In the genomic region with DNA sequence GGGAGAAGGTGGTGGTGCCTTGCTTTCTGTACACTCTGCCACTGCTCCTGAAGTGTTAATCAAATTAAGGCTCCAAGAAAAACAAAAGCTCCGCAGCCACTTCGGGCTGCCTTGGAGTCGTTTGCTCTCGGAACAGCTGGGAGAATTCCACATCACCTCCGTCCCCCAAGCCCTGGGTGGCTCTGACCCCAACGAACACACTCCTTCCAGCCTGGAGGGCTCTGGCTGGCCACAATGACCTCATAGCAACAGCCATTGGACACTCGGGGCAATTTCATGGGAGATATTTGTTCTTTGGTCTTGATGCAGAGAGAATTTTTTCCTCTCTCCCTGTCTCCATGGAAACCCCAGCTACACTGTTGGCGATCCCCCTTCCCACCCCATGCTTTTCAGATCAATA, we compare ENCODE assay signal across 11 cellular contexts. TPM values are rescaled to one million over a fixed set of nuclear protein-coding genes. Genes with fewer than 3 reads are reported as not detected.
DNase-seq lines count a peak whose midpoint lies in the region; ATAC-seq and TF ChIP-seq lines count a peak whose summit lies in the region.
"Had no signal": no experiment of that assay in that cellular context is flagged by ENCODE, and none has a peak within 500 bp of the region (broad histone marks: within the 10 kb centered on the region; RNA-seq: fewer than 3 reads in every experiment).

No MANE protein-coding gene starts in this region.

- H3K27me3 Mint-ChIP-seq in H9 (ENCODE audit: low read depth): peaks cover 64% of the 10 kb centered on the region
- peaks cover 62% of the 10 kb centered on the region for H3K27me3 Mint-ChIP-seq in T-helper 17 cell

- no peak overlapping the region for H2BK120ac ChIP-seq in H9 (ENCODE audit: low read depth, low read length, poor library complexity, severe bottlenecking)

- H3K4me1 ChIP-seq in H9 (ENCODE audit: insufficient read depth, low read length) (no peaks in the 10 kb centered on the region; the same call in 1 of the 2 replicates), iPS DF 6.9 (ENCODE audit: control insufficient read depth, insufficient read depth, low read length) (peaks cover 12% of the 10 kb centered on the region), psoas muscle (peaks cover 15% of the 10 kb centered on the region)

- ATAC-seq in T-helper 17 cell (no peak), psoas muscle (no peak), left lobe of liver (no peak), GM18505 (IDR thresholded peaks at IDR 0.05; ENCODE audit: unreplicated experiment) (no peak)

- H3K36me3 Mint-ChIP-seq in H9 (ENCODE audit: insufficient read depth in 1 of 3, low read depth in 3 of 3): no peaks in the 10 kb centered on the region
- H3K36me3 Mint-ChIP-seq in T-helper 17 cell (ENCODE audit: low read depth): no peaks in the 10 kb centered on the region
- H3K36me3 Mint-ChIP-seq: activated naive CD8-positive, alpha-beta T cell treated with anti-CD3 and anti-CD28 coated beads, Interleukin-2, amount 10 ng/mL, durations not matched to agents 7 days and 5 days had no signal

- H3K9me3 ChIP-seq in H9 (ENCODE audit: control insufficient read depth, low read depth, low read length) (no peaks in the 10 kb centered on the region), T-helper 17 cell (ENCODE audit: control insufficient read depth, low read length, poor library complexity, severe bottlenecking) (no peaks in the 10 kb centered on the region), iPS DF 6.9 (ENCODE audit: control insufficient read depth, insufficient read depth, low read length) (no peaks in the 10 kb centered on the region), psoas muscle (no peaks in the 10 kb centered on the region)

- H3K4ac ChIP-seq in H9 (ENCODE audit: low read depth, low read length): no peak overlapping the region

- H3K79me1 ChIP-seq in H9 (ENCODE audit: insufficient read depth, low read depth, low read length, poor library complexity, severe bottlenecking): no peaks in the 10 kb centered on the region

- H2BK12ac ChIP-seq in H9 (ENCODE audit: insufficient read length, low read depth, low read length): no peak overlapping the region

- DNase-seq in H9: no peak
- no peak for DNase-seq in T-helper 17 cell
- DNase-seq in iPS DF 6.9 (ENCODE audit: low read depth, low spot score): no peak
- no peak for DNase-seq in psoas muscle
- no peak for DNase-seq in SW 1271 (lab: John Stamatoyannopoulos, UW)
- no peak for DNase-seq in left lobe of liver (ENCODE audit: low spot score)
- DNase-seq: activated naive CD8-positive, alpha-beta T cell treated with anti-CD3 and anti-CD28 coated beads, Interleukin-2, amount 10 ng/mL, durations not matched to agents 7 days and 5 days; EL had no signal

- no peaks in the 10 kb centered on the region for H3K36me3 ChIP-seq in iPS DF 6.9 (ENCODE audit: control insufficient read depth, insufficient read depth, low read length)
- no peaks in the 10 kb centered on the region for H3K36me3 ChIP-seq in psoas muscle (ENCODE audit: insufficient read depth in 1 of 2, low read depth in 1 of 2)
- H3K36me3 ChIP-seq: WERI-Rb-1 had no signal

- H3K79me2 ChIP-seq in H9 (ENCODE audit: insufficient read depth, low read length): no peaks in the 10 kb centered on the region

- intact Hi-C loops in psoas muscle (cut with DNase I): loop anchor here in 1 of 2 donors (5.0 kb wide), 1 partner anchor 101 kb away; no protein-coding TSS in a partner anchor

- no peaks in the 10 kb centered on the region; a peak in 1 of 5 replicates for H3K9me3 Mint-ChIP-seq in H9
- H3K9me3 Mint-ChIP-seq: activated naive CD8-positive, alpha-beta T cell treated with anti-CD3 and anti-CD28 coated beads, Interleukin-2, amount 10 ng/mL, durations not matched to agents 7 days and 5 days had no signal

- peaks cover 12% of the 10 kb centered on the region; the same call in 1 of the 2 replicates for H3K27me3 ChIP-seq in H9 (ENCODE audit: insufficient read depth, low read length)
- peaks cover 8% of the 10 kb centered on the region for H3K27me3 ChIP-seq in iPS DF 6.9 (ENCODE audit: control insufficient read depth, insufficient read depth, low read length)
- peaks cover 0 to 4% (median 0%) of the 10 kb centered on the region in 3 donors for H3K27me3 ChIP-seq in psoas muscle (ENCODE audit: insufficient read depth in 3 of 3, low read length in 2 of 3)

- H2AFZ ChIP-seq in H9 (ENCODE audit: low read length): no peak overlapping the region

- WGBS in H9 (ENCODE audit: extremely low coverage, insufficient read length, low lambda C conversion rate): no CpG with 5 or more reads among the region's 8 CpGs
- WGBS in iPS DF 6.9 (ENCODE audit: insufficient coverage, insufficient read length): no CpG with 5 or more reads among the region's 8 CpGs
- 36 to 45% (median 42%) methylated on average over 8 of the region's 8 CpGs for WGBS in psoas muscle, 3 donors

- TF ChIP-seq CTCF in H9 (conservative IDR thresholded peaks at IDR 0.05): no peak
- TF ChIP-seq CTCF in psoas muscle (IDR thresholded peaks at IDR 0.05): no peak

- no peak overlapping the region for H3K9ac ChIP-seq in H9 (ENCODE audit: extremely low read depth, insufficient read length, low read length)

- H3K4me3 ChIP-seq in iPS DF 6.9 (ENCODE audit: low read length): peak overlapping the region; percentile 29; the same call in 1 of the 2 replicates
- peak overlapping the region; percentile 80 for H3K4me3 ChIP-seq in psoas muscle
- H3K4me3 ChIP-seq: lung had no signal

- no peak overlapping the region for H4K91ac ChIP-seq in H9 (ENCODE audit: insufficient read length, low read depth, low read length)

- TF ChIP-seq POLR2A in GM18505 (IDR thresholded peaks at IDR 0.05; ENCODE audit: borderline replicate concordance, extremely low read depth, insufficient read depth, insufficient read length): no peak

- H3K23me2 ChIP-seq in H9 (ENCODE audit: insufficient read length, low read depth, low read length, poor library complexity, severe bottlenecking): peaks cover 11% of the 10 kb centered on the region

- no peak overlapping the region for H3K23ac ChIP-seq in H9 (ENCODE audit: insufficient read length, low read depth, low read length)

- no peak overlapping the region for H2BK5ac ChIP-seq in H9 (ENCODE audit: insufficient read length, low read length)

- H3K27ac Mint-ChIP-seq in H9 (no peak overlapping the region), T-helper 17 cell (no peak overlapping the region)
- H3K27ac Mint-ChIP-seq: activated naive CD8-positive, alpha-beta T cell treated with anti-CD3 and anti-CD28 coated beads, Interleukin-2, amount 10 ng/mL, durations not matched to agents 7 days and 5 days had no signal

- peak overlapping the region; percentile 54 for H3K4me2 ChIP-seq in H9 (ENCODE audit: insufficient read depth, insufficient read length, low read length)

- no peak overlapping the region for H2BK15ac ChIP-seq in H9 (ENCODE audit: low read depth, low read length)

- no peak overlapping the region for H3K14ac ChIP-seq in H9 (ENCODE audit: insufficient read depth, low read length)

- H3K27ac ChIP-seq in H9 (ENCODE audit: insufficient read length, low read depth, low read length) (no peak overlapping the region), iPS DF 6.9 (ENCODE audit: low read length) (no peak overlapping the region), psoas muscle (no peak overlapping the region)
- H3K27ac ChIP-seq: WERI-Rb-1 had no signal

- no peak overlapping the region for H3K18ac ChIP-seq in H9 (ENCODE audit: insufficient read length, low read depth, low read length)

- H3K4me3 Mint-ChIP-seq in H9 (peak overlapping the region; percentile 59 to 76), T-helper 17 cell (peak overlapping the region; percentile 72)
- H3K4me3 Mint-ChIP-seq: activated naive CD8-positive, alpha-beta T cell treated with anti-CD3 and anti-CD28 coated beads, Interleukin-2, amount 10 ng/mL, durations not matched to agents 7 days and 5 days had no signal

- H3K56ac ChIP-seq in H9 (ENCODE audit: insufficient read length, low read depth, low read length): no peak overlapping the region

- no peak overlapping the region for H4K8ac ChIP-seq in H9 (replicated peaks; ENCODE audit: insufficient read length, low read depth, low read length)

- no peak overlapping the region for H4K5ac ChIP-seq in H9 (ENCODE audit: insufficient read length, low read depth, low read length)

- H4K20me1 ChIP-seq in H9 (ENCODE audit: control insufficient read depth, insufficient read depth, insufficient read length): no peaks in the 10 kb centered on the region

- no peak overlapping the region for H2BK20ac ChIP-seq in H9 (ENCODE audit: low read depth, low read length, poor library complexity, severe bottlenecking)

- no peak overlapping the region for H2AK5ac ChIP-seq in H9 (ENCODE audit: insufficient read length, low read length)

- H3T11ph ChIP-seq in H9 (ENCODE audit: low read length): no peak overlapping the region

- H3K4me1 Mint-ChIP-seq in H9: peaks cover 42 to 43% of the 10 kb centered on the region in 2 experiments
- peaks cover 7% of the 10 kb centered on the region for H3K4me1 Mint-ChIP-seq in T-helper 17 cell

RNA-seq across cellular contexts. Expression of a gene that starts 1.4 kb away (rescaled TPM):
- 0.72 and 1.4 TPM in 2 replicates for total RNA-seq in H9 (2021)
- not detected for total RNA-seq in T-helper 17 cell
- total RNA-seq in psoas muscle: 1 to 10 TPM in 2 of 4 donors, under 1 TPM in 2; 0.10 to 5.6 (median 0.64) TPM
- polyA plus RNA-seq in psoas muscle: 1 to 10 TPM in 1 of 3 donors, under 1 TPM in 2; 0.18 to 1.7 (median 0.44) TPM
- 0.35 TPM for total RNA-seq in left lobe of liver
- total RNA-seq: activated naive CD8-positive, alpha-beta T cell treated with anti-CD3 and anti-CD28 coated beads, Interleukin-2, amount 10 ng/mL, durations not matched to agents 7 days and 5 days had no signal
